2 cellular contexts compared by ENCODE assay signal in genomic region chr2:165952085-165952484, GRCh38.
TF ChIP-seq lines count a peak whose summit lies in the region.

No MANE protein-coding gene starts in this region.

TF ChIP-seq in SK-N-SH, 30 proteins besides CTCF, POLR2A, EP300 and RAD21 (continued from another document):
- TF ChIP-seq PBX3 (IDR thresholded peaks at IDR 0.05) (no peak), GABPA (IDR thresholded peaks at IDR 0.05; ENCODE audit: low read depth) (no peak), MXI1 (IDR thresholded peaks at IDR 0.05; ENCODE audit: low read depth, low read length) (no peak), TEAD4 (IDR thresholded peaks at IDR 0.05; ENCODE audit: borderline replicate concordance, insufficient read depth) (no peak), SIN3A (IDR thresholded peaks at IDR 0.05; ENCODE audit: borderline replicate concordance, low read depth, low read length) (no peak), FOXM1 (IDR thresholded peaks at IDR 0.05; ENCODE audit: low read depth) (no peak), IRF3 (IDR thresholded peaks at IDR 0.05; ENCODE audit: low read depth, low read length) (no peak), NFIC (IDR thresholded peaks at IDR 0.05; ENCODE audit: borderline replicate concordance) (no peak), RXRA (IDR thresholded peaks at IDR 0.05; ENCODE audit: borderline replicate concordance, low read depth) (no peak), MEF2A (IDR thresholded peaks at IDR 0.05; ENCODE audit: borderline replicate concordance, low read depth) (no peak), GATA2 (CRISPR knock-in tag; IDR thresholded peaks at IDR 0.05) (no peak), EZH2phosphoT487 (IDR thresholded peaks at IDR 0.05; ENCODE audit: borderline replicate concordance, low read depth) (no peak), NRF1 (IDR thresholded peaks at IDR 0.05; ENCODE audit: low read depth, low read length) (no peak), YY1 (IDR thresholded peaks at IDR 0.05; ENCODE audit: low read depth) (no peak)
TF ChIP-seq in SK-N-SH: peak in this region for 0.

TF ChIP-seq in SK-N-SH treated with all-trans-retinoic acid at 6 μM for 48 hours, 23 proteins besides CTCF, POLR2A, EP300 and RAD21 (continued from another document):
- TF ChIP-seq TSHZ2 (CRISPR knock-in tag; IDR thresholded peaks at IDR 0.05) (no peak), ZC3H10 (CRISPR knock-in tag; IDR thresholded peaks at IDR 0.05) (no peak), GLIS3 (CRISPR knock-in tag; IDR thresholded peaks at IDR 0.05) (no peak), ARNTL (CRISPR knock-in tag; IDR thresholded peaks at IDR 0.05; ENCODE audit: borderline replicate concordance, low read depth) (no peak), ESRRG (CRISPR knock-in tag; IDR thresholded peaks at IDR 0.05) (no peak), ISL1 (CRISPR knock-in tag; IDR thresholded peaks at IDR 0.05) (no peak), ZNF565 (CRISPR knock-in tag; conservative IDR thresholded peaks at IDR 0.05; ENCODE audit: low read depth) (no peak), SNAI2 (CRISPR knock-in tag; IDR thresholded peaks at IDR 0.05) (no peak), ZNF8 (CRISPR knock-in tag; IDR thresholded peaks at IDR 0.05) (no peak)
- TF ChIP-seq, protein P1, sequence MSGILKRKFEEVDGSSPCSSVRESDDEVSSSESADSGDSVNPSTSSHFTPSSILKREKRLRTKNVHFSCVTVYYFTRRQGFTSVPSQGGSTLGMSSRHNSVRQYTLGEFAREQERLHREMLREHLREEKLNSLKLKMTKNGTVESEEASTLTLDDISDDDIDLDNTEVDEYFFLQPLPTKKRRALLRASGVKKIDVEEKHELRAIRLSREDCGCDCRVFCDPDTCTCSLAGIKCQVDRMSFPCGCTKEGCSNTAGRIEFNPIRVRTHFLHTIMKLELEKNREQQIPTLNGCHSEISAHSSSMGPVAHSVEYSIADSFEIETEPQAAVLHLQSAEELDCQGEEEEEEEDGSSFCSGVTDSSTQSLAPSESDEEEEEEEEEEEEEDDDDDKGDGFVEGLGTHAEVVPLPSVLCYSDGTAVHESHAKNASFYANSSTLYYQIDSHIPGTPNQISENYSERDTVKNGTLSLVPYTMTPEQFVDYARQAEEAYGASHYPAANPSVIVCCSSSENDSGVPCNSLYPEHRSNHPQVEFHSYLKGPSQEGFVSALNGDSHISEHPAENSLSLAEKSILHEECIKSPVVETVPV (CRISPR knock-in tag; IDR thresholded peaks at IDR 0.05): no peak
- TF ChIP-seq, protein P2, sequence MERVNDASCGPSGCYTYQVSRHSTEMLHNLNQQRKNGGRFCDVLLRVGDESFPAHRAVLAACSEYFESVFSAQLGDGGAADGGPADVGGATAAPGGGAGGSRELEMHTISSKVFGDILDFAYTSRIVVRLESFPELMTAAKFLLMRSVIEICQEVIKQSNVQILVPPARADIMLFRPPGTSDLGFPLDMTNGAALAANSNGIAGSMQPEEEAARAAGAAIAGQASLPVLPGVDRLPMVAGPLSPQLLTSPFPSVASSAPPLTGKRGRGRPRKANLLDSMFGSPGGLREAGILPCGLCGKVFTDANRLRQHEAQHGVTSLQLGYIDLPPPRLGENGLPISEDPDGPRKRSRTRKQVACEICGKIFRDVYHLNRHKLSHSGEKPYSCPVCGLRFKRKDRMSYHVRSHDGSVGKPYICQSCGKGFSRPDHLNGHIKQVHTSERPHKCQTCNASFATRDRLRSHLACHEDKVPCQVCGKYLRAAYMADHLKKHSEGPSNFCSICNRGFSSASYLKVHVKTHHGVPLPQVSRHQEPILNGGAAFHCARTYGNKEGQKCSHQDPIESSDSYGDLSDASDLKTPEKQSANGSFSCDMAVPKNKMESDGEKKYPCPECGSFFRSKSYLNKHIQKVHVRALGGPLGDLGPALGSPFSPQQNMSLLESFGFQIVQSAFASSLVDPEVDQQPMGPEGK (CRISPR knock-in tag; IDR thresholded peaks at IDR 0.05; ENCODE audit: borderline replicate concordance): no peak
